ENCODE assay signal across 13 cellular contexts in the genomic region with DNA sequence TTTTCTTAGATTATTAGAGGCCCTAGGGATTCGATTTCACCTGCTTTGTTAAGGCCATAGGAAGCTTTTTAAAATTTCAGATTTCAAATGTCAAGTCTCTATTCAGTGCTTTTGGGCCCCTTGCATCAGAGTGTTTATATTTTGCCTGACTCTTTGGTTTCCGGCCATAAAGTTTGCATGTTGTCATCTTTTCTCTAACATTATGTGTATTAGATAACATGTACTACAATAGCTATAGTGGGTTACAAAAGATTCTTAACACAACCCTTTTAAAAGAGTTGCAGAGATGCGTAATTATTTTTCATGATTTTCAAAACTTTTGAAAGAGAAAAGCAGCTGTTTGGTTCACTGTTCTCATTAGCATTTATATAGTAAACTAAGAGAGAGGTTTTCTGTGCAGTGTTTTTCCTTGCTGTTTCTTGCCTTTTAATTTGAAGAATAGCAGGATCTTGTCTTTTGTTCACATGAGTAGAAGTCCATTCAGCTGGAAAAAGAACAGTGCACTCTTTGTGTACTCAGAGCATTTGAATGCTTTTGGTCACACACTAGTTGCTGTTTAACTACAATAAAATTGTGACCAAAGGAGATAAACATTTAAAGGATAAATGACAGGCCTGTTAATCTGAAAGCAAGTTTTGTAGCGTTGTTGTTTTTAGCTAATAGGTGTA. TPM values are rescaled to one million over a fixed set of nuclear protein-coding genes. Genes with fewer than 3 reads are reported as not detected.
DNase-seq lines count a peak whose midpoint lies in the region; ATAC-seq and TF ChIP-seq lines count a peak whose summit lies in the region.
"Had no signal": no experiment of that assay in that cellular context is flagged by ENCODE, and none has a peak within 500 bp of the region (broad histone marks: within the 10 kb centered on the region; RNA-seq: fewer than 3 reads in every experiment).

No MANE protein-coding gene starts in this region.

- DNase-seq in COLO829 (ENCODE audit: low spot score) (peak; percentile 21), NCI-H2107 (lab: John Stamatoyannopoulos, UW) (peak; percentile 44), dorsolateral prefrontal cortex (no peak), mucosa of descending colon (no peak), GM19240 (ENCODE audit: insufficient read length, low spot score) (no peak), left cardiac atrium (no peak)
- DNase-seq: activated CD8-positive, alpha-beta memory T cell treated with anti-CD3 and anti-CD28 coated beads, Interleukin-2, amount 50 U/mL, for 4 hours; glutamatergic neuron; stimulated activated CD4-positive, alpha-beta T cell treated with anti-CD3 and anti-CD28 coated beads, Interleukin-15, amount 100 ng/mL, for 24 hours; stimulated activated naive CD4-positive, alpha-beta T cell treated with Interleukin-2 at 50 U/mL for 16 hours; T-helper 17 cell had no signal

- peak in 2 of 56 donors; percentile 13 to 17 for TF ChIP-seq CTCF in dorsolateral prefrontal cortex (IDR thresholded peaks at IDR 0.05 in 54 of 56, conservative IDR thresholded peaks at IDR 0.05 in 2 of 56; ENCODE audit: low read depth in 1 of 56, partially characterized antibody in 56 of 56)
- TF ChIP-seq CTCF in mucosa of descending colon (IDR thresholded peaks at IDR 0.05), result no peak

- H3K27ac ChIP-seq in dorsolateral prefrontal cortex, result peak overlapping the region in 49 of 59 donors; percentile 2 to 78 (median 44)

- peaks cover 20% of the 10 kb centered on the region for H3K4me1 ChIP-seq in mucosa of descending colon (ENCODE audit: low read depth)

- H3K4me3 ChIP-seq in dorsolateral prefrontal cortex, result peak overlapping the region in 13 of 59 donors; percentile 1 to 48 (median 14)
- H3K4me3 ChIP-seq in mucosa of descending colon, result no peak overlapping the region

- H3K9me3 ChIP-seq in mucosa of descending colon, result no peaks in the 10 kb centered on the region

- no peaks in the 10 kb centered on the region for H3K27me3 ChIP-seq in dorsolateral prefrontal cortex

- intact Hi-C loops in dorsolateral prefrontal cortex (cut with DNase I) (no loop called here), mucosa of descending colon (cut with DNase I, micrococcal nuclease) (no loop called here), left cardiac atrium (cut with DNase I) (no loop called here)

- H3K36me3 ChIP-seq in mucosa of descending colon (ENCODE audit: low read depth), result no peaks in the 10 kb centered on the region

- ATAC-seq in mucosa of descending colon (peak; percentile 78), GM18870 (IDR thresholded peaks at IDR 0.05; ENCODE audit: unreplicated experiment) (no peak), HG03108 (IDR thresholded peaks at IDR 0.05; ENCODE audit: unreplicated experiment) (no peak), left cardiac atrium (no peak)
- ATAC-seq: T-helper 17 cell had no signal

RNA-seq across cellular contexts. Expression of a gene that starts 52.5 kb away (rescaled TPM):
- total RNA-seq in dorsolateral prefrontal cortex, result 100 to 1,000 TPM; 127 to 278 (median 204) TPM
- 10 to 100 TPM; 38.0 to 81.7 (median 39.1) TPM for total RNA-seq in mucosa of descending colon
- 10 to 100 TPM; 61.1 to 71.2 TPM for total RNA-seq in left cardiac atrium

RNA-seq across cellular contexts. Expression of a gene that starts 52.8 kb away (rescaled TPM):
- total RNA-seq in dorsolateral prefrontal cortex (10 to 100 TPM in 119 of 120 experiments, 1 to 10 TPM in 1; 8.7 to 28.2 (median 19.7) TPM), mucosa of descending colon (1 to 10 TPM; 2.1 to 5.3 (median 3.8) TPM), left cardiac atrium (1 to 10 TPM; 2.0 to 4.5 TPM)

Comparison
In these comparisons a context has a peak if more than half of its experiments do, and no peak if none do; other contexts are left out.
1. DNase-seq: peak in COLO829 (single experiment) and NCI-H2107 (single experiment); none in dorsolateral prefrontal cortex (0 of 10), mucosa of descending colon (0 of 3), GM19240 (single experiment) and left cardiac atrium (single experiment).